ENCODE assay signal across 28 cellular contexts in the genomic region with DNA sequence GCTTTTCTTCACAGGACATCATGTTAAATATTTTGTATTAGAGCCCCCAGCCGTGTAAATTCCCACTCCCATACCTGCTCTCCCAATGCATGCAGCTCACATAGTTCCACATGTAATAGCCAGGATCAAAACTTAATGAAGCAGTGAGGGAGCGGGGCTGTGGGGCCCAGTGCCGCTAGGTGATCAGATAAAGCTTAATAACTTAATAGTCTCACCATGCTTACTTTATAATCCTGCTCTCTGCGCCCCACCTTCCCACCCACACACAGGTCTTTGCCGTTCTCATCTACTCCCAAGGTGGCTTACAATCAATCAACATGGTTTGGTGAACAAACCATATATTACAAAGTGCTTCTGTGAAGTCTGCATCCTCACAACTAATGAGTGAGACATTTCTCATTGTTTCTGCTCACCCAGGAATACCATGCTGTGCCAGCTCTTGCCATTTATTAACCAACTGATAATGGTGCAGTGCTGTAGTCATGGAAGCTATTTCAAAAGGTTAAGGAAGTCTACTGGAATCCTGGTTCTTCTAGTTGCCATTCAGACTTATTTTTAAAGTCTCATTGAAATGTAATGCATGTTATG.
A peak's percentile ranks its signal among the peaks of the same experiment; 100 is the strongest.
DNase-seq lines count a peak whose midpoint lies in the region; TF ChIP-seq lines count a peak whose summit lies in the region.
"Had no signal": no experiment of that assay in that cellular context is flagged by ENCODE, and none has a peak within 500 bp of the region (broad histone marks: within the 10 kb centered on the region; RNA-seq: fewer than 3 reads in every experiment).

No MANE protein-coding gene starts in this region.

- H3K36me3 Mint-ChIP-seq in Calu3 (ENCODE audit: insufficient read depth, unreplicated experiment) (peaks cover 9% of the 10 kb centered on the region), progenitor cell of endocrine pancreas (ENCODE audit: insufficient read depth) (peaks cover 3% of the 10 kb centered on the region)
- H3K36me3 Mint-ChIP-seq: activated CD8-positive, alpha-beta memory T cell treated with anti-CD3 and anti-CD28 coated beads, Interleukin-2, amount 10 ng/mL, durations not matched to agents 7 days and 5 days had no signal

- peak overlapping the region; percentile 90 for H3K27ac Mint-ChIP-seq in Calu3 (ENCODE audit: unreplicated experiment)
- peak overlapping the region; percentile 23 for H3K27ac Mint-ChIP-seq in progenitor cell of endocrine pancreas
- H3K27ac Mint-ChIP-seq: activated CD4-positive, alpha-beta T cell treated with anti-CD3 and anti-CD28 coated beads, Interleukin-2, amount 10 ng/mL, durations not matched to agents 7 days and 5 days; activated CD8-positive, alpha-beta memory T cell treated with anti-CD3 and anti-CD28 coated beads, Interleukin-2, amount 10 ng/mL, durations not matched to agents 7 days and 5 days; activated T-cell treated with anti-CD3 and anti-CD28 coated beads, Interleukin-2, amount 50 U/mL, for 72 hours had no signal

- peak overlapping the region; percentile 53 for H3K4me3 Mint-ChIP-seq in Calu3 (ENCODE audit: low read depth, unreplicated experiment)
- H3K4me3 Mint-ChIP-seq in progenitor cell of endocrine pancreas (ENCODE audit: low read depth): no peak overlapping the region
- H3K4me3 Mint-ChIP-seq: activated CD4-positive, alpha-beta T cell treated with anti-CD3 and anti-CD28 coated beads, Interleukin-2, amount 10 ng/mL, durations not matched to agents 7 days and 5 days; activated CD8-positive, alpha-beta memory T cell treated with anti-CD3 and anti-CD28 coated beads, Interleukin-2, amount 10 ng/mL, durations not matched to agents 7 days and 5 days; activated T-cell treated with anti-CD3 and anti-CD28 coated beads, Interleukin-2, amount 50 U/mL, for 72 hours had no signal

- H3K4me3 ChIP-seq in H7 (ENCODE audit: insufficient read depth, low read depth, low read length): no peak overlapping the region
- H3K4me3 ChIP-seq: adrenal gland, skin epidermis, tibial nerve had no signal

- H3K4me1 Mint-ChIP-seq in Calu3 (ENCODE audit: low read depth, unreplicated experiment): peaks cover 48% of the 10 kb centered on the region
- peaks cover 19% of the 10 kb centered on the region for H3K4me1 Mint-ChIP-seq in progenitor cell of endocrine pancreas (ENCODE audit: low read depth)

- BruUV-seq in Calu3 (replicated peaks; lab: Mats Ljungman, UMichigan): no TSS peak

- peak overlapping the region; percentile 3; the same call in 1 of the 2 replicates for H3K27ac ChIP-seq in VCaP
- H3K27ac ChIP-seq: adrenal gland, brain microvascular endothelial cell, C4-2B, epithelial cell of prostate, skin epidermis, tibial nerve, WERI-Rb-1 had no signal

- DNase-seq in Calu3: peak; percentile 68
- peak; percentile 93 for DNase-seq in kidney glomerular epithelial cell (lab: John Stamatoyannopoulos, UW)
- no peak for DNase-seq in progenitor cell of endocrine pancreas (ENCODE audit: low spot score, unreplicated experiment)
- no peak for DNase-seq in NCI-H526 treated with DMSO at 0.1 percent for 48 hours (lab: John Stamatoyannopoulos, UW)
- DNase-seq in superior temporal gyrus (ENCODE audit: extremely low spot score): no peak
- DNase-seq in H7: no peak
- DNase-seq in activated CD4-positive, CD25-positive, alpha-beta regulatory T cell treated with anti-CD3 and anti-CD28 coated beads, Interleukin-2, amount 50 U/mL, for 72 hours: no peak
- DNase-seq: activated CD4-positive, alpha-beta T cell treated with anti-CD3 and anti-CD28 coated beads, Interleukin-2, amount 10 ng/mL, durations not matched to agents 7 days and 5 days; activated CD8-positive, alpha-beta memory T cell treated with anti-CD3 and anti-CD28 coated beads, Interleukin-2, amount 10 ng/mL, durations not matched to agents 7 days and 5 days; activated naive CD4-positive, alpha-beta T cell treated with Interleukin-2 at 50 U/mL for 16 hours; activated T-cell treated with anti-CD3 and anti-CD28 coated beads, Interleukin-2, amount 50 U/mL, for 72 hours; adrenal gland; brain microvascular endothelial cell; Caco-2; DMS79 treated with DMSO at 0.1 percent for 48 hours; Karpas-422; mesendoderm; NCI-H146; SIG-M5; stimulated activated CD8-positive, alpha-beta memory T cell treated with anti-CD3 and anti-CD28 coated beads, Interleukin-4, amount 100 ng/mL, for 48 hours; SW 1271; T-helper 9 cell; WERI-Rb-1 had no signal

- H3K9me3 Mint-ChIP-seq in Calu3 (ENCODE audit: low read depth, unreplicated experiment): no peaks in the 10 kb centered on the region
- no peaks in the 10 kb centered on the region for H3K9me3 Mint-ChIP-seq in progenitor cell of endocrine pancreas (ENCODE audit: low read depth)
- H3K9me3 Mint-ChIP-seq: activated CD4-positive, alpha-beta T cell treated with anti-CD3 and anti-CD28 coated beads, Interleukin-2, amount 10 ng/mL, durations not matched to agents 7 days and 5 days; activated T-cell treated with anti-CD3 and anti-CD28 coated beads, Interleukin-2, amount 50 U/mL, for 72 hours had no signal

- intact Hi-C loops in Calu3 (cut with micrococcal nuclease; ENCODE audit: unreplicated experiment): loop anchor here (5.0 to 10.0 kb wide), 4 partner anchors 130 to 402 kb away; no protein-coding TSS in a partner anchor

- no peaks in the 10 kb centered on the region for H3K27me3 ChIP-seq in H7 (ENCODE audit: control insufficient read depth, insufficient read depth, low read length)
- H3K27me3 ChIP-seq: adrenal gland, brain microvascular endothelial cell, tibial nerve had no signal

- TF ChIP-seq CTCF in Calu3 (IDR thresholded peaks at IDR 0.05; ENCODE audit: unreplicated experiment) (no peak), VCaP (conservative IDR thresholded peaks at IDR 0.05) (no peak), progenitor cell of endocrine pancreas (IDR thresholded peaks at IDR 0.05; ENCODE audit: unreplicated experiment) (no peak)

- H3K36me3 ChIP-seq in H7 (replicated peaks; ENCODE audit: control insufficient read depth, insufficient read depth, low read length): no peaks in the 10 kb centered on the region; the same call in 1 of the 2 replicates
- H3K36me3 ChIP-seq: adrenal gland, brain microvascular endothelial cell, WERI-Rb-1 had no signal

- H3K27me3 Mint-ChIP-seq in Calu3 (ENCODE audit: unreplicated experiment) (no peaks in the 10 kb centered on the region), progenitor cell of endocrine pancreas (no peaks in the 10 kb centered on the region)
- H3K27me3 Mint-ChIP-seq: activated CD4-positive, alpha-beta T cell treated with anti-CD3 and anti-CD28 coated beads, Interleukin-2, amount 10 ng/mL, durations not matched to agents 7 days and 5 days; activated CD8-positive, alpha-beta memory T cell treated with anti-CD3 and anti-CD28 coated beads, Interleukin-2, amount 10 ng/mL, durations not matched to agents 7 days and 5 days had no signal

- CTCF ChIA-PET in Calu3 (lab: Charles Lee): interaction anchor here (0.7 to 2.2 kb wide), 8 partner anchors 10 to 504 kb away, joined by 3 to 15 read pairs (median 4); no protein-coding TSS in a partner anchor

Comparison
In these comparisons a context has a peak if more than half of its experiments do, and no peak if none do; other contexts are left out.
1. DNase-seq: peak in Calu3 (single experiment) and kidney glomerular epithelial cell (single experiment); none in progenitor cell of endocrine pancreas (single experiment), NCI-H526 treated with DMSO at 0.1 percent for 48 hours (single experiment), superior temporal gyrus (single experiment), H7 (single experiment) and activated CD4-positive, CD25-positive, alpha-beta regulatory T cell treated with anti-CD3 and anti-CD28 coated beads, Interleukin-2, amount 50 U/mL, for 72 hours (single experiment).